ENCODE assay signal across 18 cellular contexts in the genomic region with DNA sequence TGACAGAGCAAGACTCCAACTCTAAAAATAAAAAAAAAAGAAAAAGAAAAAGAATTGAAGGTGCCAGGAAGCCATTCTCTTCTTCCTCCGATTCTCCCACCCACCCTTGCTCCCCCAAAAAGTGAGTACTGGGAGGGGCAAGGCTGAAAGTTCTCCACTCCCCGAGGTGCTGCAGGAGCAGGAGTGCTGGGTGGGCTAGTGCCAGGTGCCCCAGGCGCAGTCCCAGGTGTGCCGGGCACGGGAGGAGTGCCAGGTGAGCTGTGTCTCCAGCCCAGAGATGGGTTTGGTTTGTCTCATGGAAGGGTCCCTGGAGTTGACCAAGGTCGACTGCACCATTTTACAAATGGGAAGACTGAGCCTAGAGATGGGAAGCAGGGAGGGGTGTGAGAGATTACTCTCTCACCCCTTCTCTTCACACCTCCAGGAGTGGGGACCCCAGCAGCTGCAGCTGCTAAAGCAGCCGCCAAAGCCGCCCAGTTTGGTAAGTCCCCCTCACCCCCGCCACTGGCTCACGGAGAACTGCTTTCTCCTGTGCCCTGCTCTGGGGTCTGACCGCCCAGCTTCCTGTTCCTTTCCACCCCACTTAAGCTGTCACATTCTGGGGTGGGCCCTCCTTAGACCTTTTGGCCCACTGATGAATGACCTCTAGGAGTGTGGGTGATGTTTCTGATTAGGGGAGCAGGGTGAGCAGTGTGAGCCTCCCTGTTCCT. TPM values are rescaled to one million over a fixed set of nuclear protein-coding genes. Genes with fewer than 3 reads are reported as not detected.
DNase-seq lines count a peak whose midpoint lies in the region; ATAC-seq, FAIRE-seq and TF ChIP-seq lines count a peak whose summit lies in the region.
"Had no signal": no experiment of that assay in that cellular context is flagged by ENCODE, and none has a peak within 500 bp of the region (broad histone marks: within the 10 kb centered on the region; RNA-seq: fewer than 3 reads in every experiment).

No MANE protein-coding gene starts in this region.

- no peak overlapping the region for H3K4me2 ChIP-seq in IMR-90 (ENCODE audit: low read depth, low read length)
- H3K4me2 ChIP-seq: KMS-11 had no signal

- intact Hi-C loops in IMR-90 (cut with micrococcal nuclease) (no loop called here), kidney (cut with DNase I) (no loop called here), upper lobe of right lung (cut with DNase I) (no loop called here), prostate gland (cut with DNase I) (no loop called here)

- H3K79me1 ChIP-seq in IMR-90 (ENCODE audit: low read depth in 1 of 2, low read length in 2 of 2): no peaks in the 10 kb centered on the region

- peak overlapping the region; percentile 55 for H2AK9ac ChIP-seq in IMR-90 (replicated peaks; ENCODE audit: low read depth, low read length, poor library complexity)

- no peak overlapping the region for H2BK120ac ChIP-seq in IMR-90 (ENCODE audit: low read depth, low read length)

- H3K36me3 Mint-ChIP-seq in chondrocyte (ENCODE audit: low read depth) (peaks cover 64% of the 10 kb centered on the region), HFFc6 (ENCODE audit: low read depth) (no peaks in the 10 kb centered on the region)
- H3K36me3 Mint-ChIP-seq: CD4-positive, CD25-positive, alpha-beta regulatory T cell had no signal

- no peaks in the 10 kb centered on the region for H4K20me1 ChIP-seq in IMR-90 (ENCODE audit: insufficient read depth, low read length)

- H3K27me3 ChIP-seq in IMR-90 (ENCODE audit: control insufficient read depth, insufficient read depth, low read length): no peaks in the 10 kb centered on the region; the same call in 1 of the 2 replicates
- no peaks in the 10 kb centered on the region for H3K27me3 ChIP-seq in upper lobe of right lung
- H3K27me3 ChIP-seq in prostate gland (replicated peaks; ENCODE audit: insufficient read depth): no peaks in the 10 kb centered on the region

- TF ChIP-seq POLR2A in IMR-90 (IDR thresholded peaks at IDR 0.05; ENCODE audit: low read depth, low read length): no peak
- no peak for TF ChIP-seq POLR2A in prostate gland (IDR thresholded peaks at IDR 0.05)

- no peak overlapping the region for H3K27ac ChIP-seq in IMR-90 (ENCODE audit: insufficient read depth, low read length)
- no peak overlapping the region for H3K27ac ChIP-seq in kidney (ENCODE audit: low read depth in 2 of 2, low read length in 2 of 2)
- peak overlapping the region; percentile 30 for H3K27ac ChIP-seq in upper lobe of right lung
- no peak overlapping the region for H3K27ac ChIP-seq in prostate gland
- H3K27ac ChIP-seq: KMS-11 had no signal

- no TSS peak for BruUV-seq in IMR-90 (replicated peaks; lab: Mats Ljungman, UMichigan)

- H2BK20ac ChIP-seq in IMR-90 (ENCODE audit: low read depth, low read length): no peak overlapping the region

- no peak overlapping the region for H3K14ac ChIP-seq in IMR-90 (replicated peaks; ENCODE audit: low read depth, low read length)

- H3K4me1 Mint-ChIP-seq in chondrocyte (ENCODE audit: low read depth): peaks cover 40% of the 10 kb centered on the region
- peaks cover 8% of the 10 kb centered on the region for H3K4me1 Mint-ChIP-seq in HFFc6 (ENCODE audit: low read depth)

- no peak overlapping the region for H2AFZ ChIP-seq in IMR-90 (replicated peaks; ENCODE audit: low read length, poor library complexity)

- no peak overlapping the region for H4K91ac ChIP-seq in IMR-90 (ENCODE audit: insufficient read depth, low read depth, low read length)

- no peak for TF ChIP-seq RAD21 in IMR-90 (IDR thresholded peaks at IDR 0.05; ENCODE audit: low read length)

- no peaks in the 10 kb centered on the region; the same call in 1 of the 2 replicates for H3K9me1 ChIP-seq in IMR-90 (ENCODE audit: insufficient read depth, low read length)

- H3K4me3 ChIP-seq in IMR-90 (ENCODE audit: insufficient read depth, low read depth, low read length) (no peak overlapping the region), kidney (ENCODE audit: low read length in 2 of 2) (no peak overlapping the region), upper lobe of right lung (no peak overlapping the region), prostate gland (no peak overlapping the region)

- H3K27ac Mint-ChIP-seq in chondrocyte (ENCODE audit: unreplicated experiment) (peak overlapping the region; percentile 59), HFFc6 (no peak overlapping the region)

- H3K9me3 ChIP-seq in IMR-90 (ENCODE audit: control insufficient read depth, insufficient read depth, low read length) (no peaks in the 10 kb centered on the region), kidney (ENCODE audit: control insufficient read depth in 1 of 2, low read length in 2 of 2) (no peaks in the 10 kb centered on the region), upper lobe of right lung (no peaks in the 10 kb centered on the region), prostate gland (no peaks in the 10 kb centered on the region)

- ATAC-seq in IMR-90 (ENCODE audit: low read depth) (no peak), upper lobe of right lung (no peak)
- ATAC-seq: Panc1 had no signal

- no peak overlapping the region for H4K5ac ChIP-seq in IMR-90 (ENCODE audit: low read depth, low read length)

- no peak overlapping the region for H3K9ac ChIP-seq in IMR-90 (ENCODE audit: low read depth, low read length)
- H3K9ac ChIP-seq in kidney (ENCODE audit: low read length in 2 of 2): no peak overlapping the region
- H3K9ac ChIP-seq: KMS-11 had no signal

- FAIRE-seq in kidney (lab: Jason Lieb, UNC): no peak
- FAIRE-seq: GM19239 had no signal

- POLR2A ChIA-PET in IMR-90 (lab: Charles Lee; ENCODE audit: unreplicated experiment): no interaction called here

- H3K9me3 Mint-ChIP-seq in chondrocyte (ENCODE audit: low read depth) (no peaks in the 10 kb centered on the region), HFFc6 (no peaks in the 10 kb centered on the region)

- no peak overlapping the region for H3K56ac ChIP-seq in IMR-90 (ENCODE audit: extremely low read depth, insufficient read depth, low read length)

- TF ChIP-seq CTCF in IMR-90 (conservative IDR thresholded peaks at IDR 0.05; ENCODE audit: low read depth, low read length) (no peak), chondrocyte (IDR thresholded peaks at IDR 0.05) (no peak), kidney (IDR thresholded peaks at IDR 0.05; ENCODE audit: borderline replicate concordance, extremely low read depth, insufficient read depth) (no peak), upper lobe of right lung (IDR thresholded peaks at IDR 0.05) (no peak), prostate gland (IDR thresholded peaks at IDR 0.05) (no peak), HFFc6 (IDR thresholded peaks at IDR 0.05) (no peak)

- H2BK15ac ChIP-seq in IMR-90 (ENCODE audit: low read depth, low read length): no peak overlapping the region

- H3K4me1 ChIP-seq in IMR-90 (ENCODE audit: control insufficient read depth, insufficient read depth, low read length) (peaks cover 4% of the 10 kb centered on the region), kidney (ENCODE audit: control insufficient read depth in 1 of 2, insufficient read depth in 1 of 2, low read depth in 1 of 2, low read length in 2 of 2) (peaks cover 0 to 6% of the 10 kb centered on the region in 2 donors), upper lobe of right lung (peaks cover 8% of the 10 kb centered on the region), prostate gland (replicated peaks) (no peaks in the 10 kb centered on the region)

- H3K18ac ChIP-seq in IMR-90 (ENCODE audit: low read depth, low read length): no peak overlapping the region

- in situ Hi-C loops in IMR-90 (cut with MboI; ENCODE audit: low sequenced_read_pairs): no loop called here

- no peak overlapping the region for H3K4ac ChIP-seq in IMR-90 (ENCODE audit: low read depth, low read length)

- no peak overlapping the region for H4K8ac ChIP-seq in IMR-90 (ENCODE audit: low read depth in 2 of 2, low read length in 2 of 2)

- H2AK5ac ChIP-seq in IMR-90 (ENCODE audit: low read depth, low read length): no peak overlapping the region

- no peaks in the 10 kb centered on the region for H3K27me3 Mint-ChIP-seq in chondrocyte (ENCODE audit: low read depth)
- H3K27me3 Mint-ChIP-seq in HFFc6 (ENCODE audit: insufficient read depth): peaks cover 4% of the 10 kb centered on the region; the same call in 1 of the 2 replicates

- 71% methylated on average over 4 of the region's 11 CpGs; no CpG with 5 or more reads in 1 of the 2 experiments for WGBS in IMR-90 (ENCODE audit: extremely low coverage in 2 of 2, insufficient read length in 1 of 2), 2 experiments
- WGBS in prostate gland: 64% methylated on average over 11 of the region's 11 CpGs

- CTCF ChIA-PET in IMR-90 (lab: Yijun Ruan, JAX): no interaction called here

- no peak overlapping the region for H3K23ac ChIP-seq in IMR-90 (ENCODE audit: low read depth, low read length)

- H3K4me3 Mint-ChIP-seq in chondrocyte (ENCODE audit: unreplicated experiment) (no peak overlapping the region), HFFc6 (no peak overlapping the region)
- H3K4me3 Mint-ChIP-seq: CD4-positive, CD25-positive, alpha-beta regulatory T cell had no signal

- dilution Hi-C loops in IMR-90 (cut with HindIII; ENCODE audit: low sequenced_read_pairs, unreplicated experiment): no loop called here

- H3K36me3 ChIP-seq in IMR-90 (ENCODE audit: control insufficient read depth, insufficient read depth, low read length): no peaks in the 10 kb centered on the region
- no peaks in the 10 kb centered on the region for H3K36me3 ChIP-seq in kidney (ENCODE audit: control insufficient read depth in 1 of 2, insufficient read depth in 2 of 2, low read length in 2 of 2)
- H3K36me3 ChIP-seq in upper lobe of right lung: peaks cover 51% of the 10 kb centered on the region
- no peaks in the 10 kb centered on the region for H3K36me3 ChIP-seq in prostate gland

- H2BK5ac ChIP-seq in IMR-90 (ENCODE audit: low read depth, low read length, poor library complexity, severe bottlenecking): no peak overlapping the region

- no peak for DNase-seq in IMR-90
- peak; percentile 77 for DNase-seq in chondrocyte (ENCODE audit: low spot score)
- peak; percentile 49 for DNase-seq in kidney
- DNase-seq in upper lobe of right lung: peak; percentile 52
- no peak for DNase-seq in NCI-H345 treated with DMSO at 0.1 percent for 48 hours (lab: John Stamatoyannopoulos, UW; ENCODE audit: unreplicated experiment)
- no peak for DNase-seq in prostate gland (ENCODE audit: low spot score)
- DNase-seq in HFFc6: no peak
- DNase-seq: AML-193; CD4-positive, CD25-positive, alpha-beta regulatory T cell; DMS53; NCI-H1092 treated with DMSO at 0.1 percent for 48 hours; NCI-H2081 treated with DMSO at 0.1 percent for 48 hours; NCI-H524 had no signal

RNA-seq across cellular contexts. Expression of gene LIMK1, which starts 26.2 kb away (rescaled TPM):
- total RNA-seq in IMR-90 (2012; rRNA removed) (22.2 and 25.8 TPM in 2 replicates), chondrocyte (39.1 to 46.5 TPM (median 41.5 TPM) in 3 replicates), kidney (23.8 TPM), upper lobe of right lung (53.1 TPM), prostate gland (10 to 100 TPM; 12.8 to 41.2 TPM)
- polyA plus RNA-seq in IMR-90 (2012; rRNA removed) (48.0 and 57.4 TPM in 2 replicates), kidney (ENCODE audit: insufficient read depth, low read depth, low replicate concordance) (9.1 TPM)
- 52.2 and 59.2 TPM in 2 replicates for polyA plus RNA-seq in IMR-90 (2012; cell fraction: cytosol; rRNA removed)
- polyA plus RNA-seq in IMR-90 (2012; cell fraction: nucleus; rRNA removed; ENCODE audit: low replicate concordance): 33.9 and 73.0 TPM in 2 replicates
- 10 to 100 TPM; 57.8 to 75.6 (median 67.2) TPM for total RNA-seq in HFFc6 (2021; fragmentation: NEBNext Ultra II Directional; extraction: Animal tissue kit (Norgen Biotek cat#: 25700))

RNA-seq across cellular contexts. Expression of gene ELN, which starts 29.4 kb away (rescaled TPM):
- total RNA-seq in IMR-90 (2012; rRNA removed): 1.9 and 2.2 TPM in 2 replicates
- 14.3 and 15.3 TPM in 2 replicates for polyA plus RNA-seq in IMR-90 (2012; rRNA removed)
- polyA plus RNA-seq in IMR-90 (2012; cell fraction: cytosol; rRNA removed): 9.6 and 12.3 TPM in 2 replicates
- polyA plus RNA-seq in IMR-90 (2012; cell fraction: nucleus; rRNA removed; ENCODE audit: low replicate concordance): 5.9 and 15.2 TPM in 2 replicates
- 8,224 to 15,554 TPM (median 15,093 TPM) in 3 replicates for total RNA-seq in chondrocyte
- 44.8 TPM for total RNA-seq in kidney
- polyA plus RNA-seq in kidney (ENCODE audit: insufficient read depth, low read depth, low replicate concordance): 14.9 TPM
- total RNA-seq in upper lobe of right lung: 231 TPM
- total RNA-seq in prostate gland: 10 to 100 TPM; 34.7 to 93.4 TPM
- total RNA-seq in HFFc6 (2021; fragmentation: NEBNext Ultra II Directional; extraction: Animal tissue kit (Norgen Biotek cat#: 25700)): 10 to 100 TPM in 5 of 6 experiments, 1 to 10 TPM in 1; 4.7 to 25.8 (median 19.1) TPM
- total RNA-seq: H4, MCF 10A had no signal
- polyA plus RNA-seq: CD4-positive, CD25-positive, alpha-beta regulatory T cell had no signal

Comparison
In these comparisons a context has a peak if more than half of its experiments do, and no peak if none do; other contexts are left out.
1. DNase-seq: peak in chondrocyte (single experiment), kidney (single experiment) and upper lobe of right lung (single experiment); none in IMR-90 (single experiment), NCI-H345 treated with DMSO at 0.1 percent for 48 hours (single experiment), prostate gland (single experiment) and HFFc6 (single experiment).
2. RNA of gene ELN, which starts 29.4 kb away (total RNA-seq): 8,224 to 15,554 TPM in chondrocyte; 231 TPM in upper lobe of right lung (single experiment), 34.7 to 93.4 TPM in prostate gland, 44.8 TPM in kidney (single experiment), 4.7 to 25.8 TPM in HFFc6 and 1.9 to 2.2 TPM in IMR-90; every median in the first group is over 10 times any median in the second.